In the genomic region with DNA sequence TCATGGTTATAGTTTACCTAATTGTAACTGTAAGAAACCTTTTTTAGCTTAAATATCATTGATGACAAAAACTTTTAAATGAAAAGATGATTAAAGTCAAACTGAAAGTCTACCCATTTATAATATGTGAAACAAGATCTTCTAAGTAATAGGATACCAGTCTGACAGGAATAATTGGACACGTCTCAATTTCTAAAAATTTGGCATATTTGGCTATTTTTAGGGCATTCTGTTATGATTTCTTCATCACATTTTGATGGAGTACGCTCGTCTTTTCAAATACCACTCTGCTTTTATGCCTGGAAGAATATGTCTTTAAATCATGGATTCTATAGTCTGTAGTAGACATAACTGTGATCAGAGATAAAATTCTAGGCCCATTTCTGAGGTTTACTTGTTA, we compare ENCODE assay signal across 10 cellular contexts. TPM values are rescaled to one million over a fixed set of nuclear protein-coding genes. Genes with fewer than 3 reads are reported as not detected.
DNase-seq lines count a peak whose midpoint lies in the region; ATAC-seq and TF ChIP-seq lines count a peak whose summit lies in the region.
"Had no signal": no experiment of that assay in that cellular context is flagged by ENCODE, and none has a peak within 500 bp of the region (broad histone marks: within the 10 kb centered on the region; RNA-seq: fewer than 3 reads in every experiment).

No MANE protein-coding gene starts in this region.

- no peak overlapping the region for H3K4me3 Mint-ChIP-seq in Calu3 (ENCODE audit: low read depth, unreplicated experiment)

- H3F3A ChIP-seq in neural cell (ENCODE audit: insufficient read depth, low read length, poor library complexity, severe bottlenecking), result no peaks in the 10 kb centered on the region

- no peak for TF ChIP-seq RAD21 in neural cell (conservative IDR thresholded peaks at IDR 0.05)

- H3K27me3 ChIP-seq in Karpas-422 (ENCODE audit: low read length), result no peaks in the 10 kb centered on the region
- H3K27me3 ChIP-seq in neural cell (ENCODE audit: insufficient read depth, low read depth, low read length), result no peaks in the 10 kb centered on the region
- H3K27me3 ChIP-seq: ovary had no signal

- H2AFZ ChIP-seq in Karpas-422 (ENCODE audit: low read length) (no peak overlapping the region), neural cell (ENCODE audit: low read depth, low read length) (no peak overlapping the region)

- CTCF ChIA-PET in Calu3 (lab: Charles Lee), result interaction anchor here (0.7 kb wide), 1 partner anchor 17 kb away, joined by 3 read pairs; no protein-coding TSS in a partner anchor

- H3K27ac ChIP-seq in Karpas-422 (ENCODE audit: low read length) (peak overlapping the region; percentile 76), neural cell (ENCODE audit: low read length) (peak overlapping the region; percentile 92)

- H3K36me3 ChIP-seq in Karpas-422 (ENCODE audit: insufficient read depth, low read length) (peaks cover 26% of the 10 kb centered on the region; the same call in 1 of the 2 replicates), neural cell (ENCODE audit: insufficient read depth, low read length) (no peaks in the 10 kb centered on the region)
- H3K36me3 ChIP-seq: ovary had no signal

- H3K9me3 Mint-ChIP-seq in Calu3 (ENCODE audit: low read depth, unreplicated experiment), result no peaks in the 10 kb centered on the region

- H3K27me3 Mint-ChIP-seq in Calu3 (ENCODE audit: unreplicated experiment), result no peaks in the 10 kb centered on the region

- ATAC-seq in HG02798 (IDR thresholded peaks at IDR 0.05; ENCODE audit: poor library complexity, unreplicated experiment) (no peak), HG02870 (IDR thresholded peaks at IDR 0.05; ENCODE audit: unreplicated experiment) (no peak), HG03175 (IDR thresholded peaks at IDR 0.05; ENCODE audit: unreplicated experiment) (no peak)

- H3K4me1 ChIP-seq in Karpas-422 (ENCODE audit: low read length), result peaks cover 40% of the 10 kb centered on the region

- H3K9ac ChIP-seq in Karpas-422 (ENCODE audit: low read length) (peak overlapping the region; percentile 94), neural cell (ENCODE audit: low read length) (peak overlapping the region; percentile 19)

- H4K20me1 ChIP-seq in Karpas-422 (ENCODE audit: insufficient read depth, low read depth, low read length) (0 out of 2 replicates have a peak, but pooled peaks cover 7% of the 10 kb centered on the region), neural cell (ENCODE audit: insufficient read depth) (no peaks in the 10 kb centered on the region)

- DNase-seq in Calu3, result no peak
- no peak for DNase-seq in Karpas-422
- DNase-seq in dedifferentiated amniotic fluid mesenchymal stem cell (ENCODE audit: extremely low spot score), result peak; percentile 42
- DNase-seq in nucleus accumbens (lab: John Stamatoyannopoulos, UW), result no peak
- DNase-seq: activated CD4-positive, CD25-positive, alpha-beta regulatory T cell treated with anti-CD3 and anti-CD28 coated beads, Interleukin-2, amount 50 U/mL, for 72 hours; ovary had no signal

- H3K4me2 ChIP-seq in Karpas-422 (ENCODE audit: low read depth, low read length, poor library complexity, severe bottlenecking) (peak overlapping the region; percentile 91), neural cell (ENCODE audit: low read length) (peak overlapping the region; percentile 80)

- intact Hi-C loops in Calu3 (cut with micrococcal nuclease; ENCODE audit: unreplicated experiment), result no loop called here

- TSS peak; percentile 33 for BruUV-seq in Calu3 (replicated peaks; lab: Mats Ljungman, UMichigan)

- TF ChIP-seq CTCF in Calu3 (IDR thresholded peaks at IDR 0.05; ENCODE audit: unreplicated experiment) (no peak), neural cell (IDR thresholded peaks at IDR 0.05; ENCODE audit: poor library complexity, severe bottlenecking) (no peak)

- no peaks in the 10 kb centered on the region for H3K36me3 Mint-ChIP-seq in Calu3 (ENCODE audit: insufficient read depth, unreplicated experiment)

- H3K9me2 ChIP-seq in Karpas-422 (replicated peaks; ENCODE audit: insufficient read depth, low read length), result no peaks in the 10 kb centered on the region
- no peaks in the 10 kb centered on the region for H3K9me2 ChIP-seq in neural cell (ENCODE audit: insufficient read depth, low read length)

- TF ChIP-seq EP300 in neural cell (conservative IDR thresholded peaks at IDR 0.05; ENCODE audit: poor library complexity, severe bottlenecking), result no peak

- H3K79me2 ChIP-seq in Karpas-422 (ENCODE audit: low read length), result peaks cover 87% of the 10 kb centered on the region
- H3K79me2 ChIP-seq in neural cell (replicated peaks; ENCODE audit: insufficient read depth, low read length), result peaks cover 38% of the 10 kb centered on the region

- peak overlapping the region; percentile 63 for H3K27ac Mint-ChIP-seq in Calu3 (ENCODE audit: unreplicated experiment)

- H3K4me1 Mint-ChIP-seq in Calu3 (ENCODE audit: low read depth, unreplicated experiment), result no peaks in the 10 kb centered on the region

- H3K9me3 ChIP-seq in Karpas-422 (ENCODE audit: low read length) (no peaks in the 10 kb centered on the region), neural cell (ENCODE audit: low read length) (no peaks in the 10 kb centered on the region)
- H3K9me3 ChIP-seq: ovary had no signal

- peak overlapping the region; percentile 91 for H3K4me3 ChIP-seq in Karpas-422 (ENCODE audit: low read length)
- H3K4me3 ChIP-seq in neural cell (ENCODE audit: low read length), result peak overlapping the region; percentile 83

TF ChIP-seq in neural cell, 6 proteins besides CTCF, POLR2A, EP300 and RAD21:
- no peak for TF ChIP-seq MXI1 (conservative IDR thresholded peaks at IDR 0.05; ENCODE audit: poor library complexity, severe bottlenecking)
- no peak for TF ChIP-seq SMC3 (conservative IDR thresholded peaks at IDR 0.05; ENCODE audit: poor library complexity)
- TF ChIP-seq POLR2AphosphoS5 (IDR thresholded peaks at IDR 0.05), result no peak
- no peak for TF ChIP-seq TAF1 (IDR thresholded peaks at IDR 0.05; ENCODE audit: low read depth)
- TF ChIP-seq, protein P1, sequence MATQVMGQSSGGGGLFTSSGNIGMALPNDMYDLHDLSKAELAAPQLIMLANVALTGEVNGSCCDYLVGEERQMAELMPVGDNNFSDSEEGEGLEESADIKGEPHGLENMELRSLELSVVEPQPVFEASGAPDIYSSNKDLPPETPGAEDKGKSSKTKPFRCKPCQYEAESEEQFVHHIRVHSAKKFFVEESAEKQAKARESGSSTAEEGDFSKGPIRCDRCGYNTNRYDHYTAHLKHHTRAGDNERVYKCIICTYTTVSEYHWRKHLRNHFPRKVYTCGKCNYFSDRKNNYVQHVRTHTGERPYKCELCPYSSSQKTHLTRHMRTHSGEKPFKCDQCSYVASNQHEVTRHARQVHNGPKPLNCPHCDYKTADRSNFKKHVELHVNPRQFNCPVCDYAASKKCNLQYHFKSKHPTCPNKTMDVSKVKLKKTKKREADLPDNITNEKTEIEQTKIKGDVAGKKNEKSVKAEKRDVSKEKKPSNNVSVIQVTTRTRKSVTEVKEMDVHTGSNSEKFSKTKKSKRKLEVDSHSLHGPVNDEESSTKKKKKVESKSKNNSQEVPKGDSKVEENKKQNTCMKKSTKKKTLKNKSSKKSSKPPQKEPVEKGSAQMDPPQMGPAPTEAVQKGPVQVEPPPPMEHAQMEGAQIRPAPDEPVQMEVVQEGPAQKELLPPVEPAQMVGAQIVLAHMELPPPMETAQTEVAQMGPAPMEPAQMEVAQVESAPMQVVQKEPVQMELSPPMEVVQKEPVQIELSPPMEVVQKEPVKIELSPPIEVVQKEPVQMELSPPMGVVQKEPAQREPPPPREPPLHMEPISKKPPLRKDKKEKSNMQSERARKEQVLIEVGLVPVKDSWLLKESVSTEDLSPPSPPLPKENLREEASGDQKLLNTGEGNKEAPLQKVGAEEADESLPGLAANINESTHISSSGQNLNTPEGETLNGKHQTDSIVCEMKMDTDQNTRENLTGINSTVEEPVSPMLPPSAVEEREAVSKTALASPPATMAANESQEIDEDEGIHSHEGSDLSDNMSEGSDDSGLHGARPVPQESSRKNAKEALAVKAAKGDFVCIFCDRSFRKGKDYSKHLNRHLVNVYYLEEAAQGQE (IDR thresholded peaks at IDR 0.05; ENCODE audit: borderline replicate concordance), result no peak
- TF ChIP-seq EZH2 (IDR thresholded peaks at IDR 0.05; ENCODE audit: borderline replicate concordance, insufficient read depth, low read length, poor library complexity, severe bottlenecking), result no peak

RNA-seq across cellular contexts. Expression of gene R3HDM1, which starts 1.3 kb away (rescaled TPM):
- total RNA-seq in Calu3 (2022), result 40.8 and 46.1 TPM in 2 replicates
- total RNA-seq in Karpas-422 (2014; rRNA removed; shearing (Covaris generic); ENCODE audit: low replicate concordance), result 42.7 and 69.4 TPM in 2 replicates
- 30.3 and 35.3 TPM in 2 replicates for polyA plus RNA-seq in neural cell
- polyA minus RNA-seq in neural cell, result 63.1 and 144 TPM in 2 replicates

RNA-seq across cellular contexts. Expression of gene ZRANB3, which starts 1.6 kb away (rescaled TPM):
- 13.0 and 14.5 TPM in 2 replicates for total RNA-seq in Calu3 (2022)
- 6.2 and 12.6 TPM in 2 replicates for total RNA-seq in Karpas-422 (2014; rRNA removed; shearing (Covaris generic); ENCODE audit: low replicate concordance)
- polyA plus RNA-seq in neural cell, result 3.5 and 4.9 TPM in 2 replicates
- 14.0 and 14.9 TPM in 2 replicates for polyA minus RNA-seq in neural cell
